Comparison of ENCODE assay signal across 8 cellular contexts in the genomic region with DNA sequence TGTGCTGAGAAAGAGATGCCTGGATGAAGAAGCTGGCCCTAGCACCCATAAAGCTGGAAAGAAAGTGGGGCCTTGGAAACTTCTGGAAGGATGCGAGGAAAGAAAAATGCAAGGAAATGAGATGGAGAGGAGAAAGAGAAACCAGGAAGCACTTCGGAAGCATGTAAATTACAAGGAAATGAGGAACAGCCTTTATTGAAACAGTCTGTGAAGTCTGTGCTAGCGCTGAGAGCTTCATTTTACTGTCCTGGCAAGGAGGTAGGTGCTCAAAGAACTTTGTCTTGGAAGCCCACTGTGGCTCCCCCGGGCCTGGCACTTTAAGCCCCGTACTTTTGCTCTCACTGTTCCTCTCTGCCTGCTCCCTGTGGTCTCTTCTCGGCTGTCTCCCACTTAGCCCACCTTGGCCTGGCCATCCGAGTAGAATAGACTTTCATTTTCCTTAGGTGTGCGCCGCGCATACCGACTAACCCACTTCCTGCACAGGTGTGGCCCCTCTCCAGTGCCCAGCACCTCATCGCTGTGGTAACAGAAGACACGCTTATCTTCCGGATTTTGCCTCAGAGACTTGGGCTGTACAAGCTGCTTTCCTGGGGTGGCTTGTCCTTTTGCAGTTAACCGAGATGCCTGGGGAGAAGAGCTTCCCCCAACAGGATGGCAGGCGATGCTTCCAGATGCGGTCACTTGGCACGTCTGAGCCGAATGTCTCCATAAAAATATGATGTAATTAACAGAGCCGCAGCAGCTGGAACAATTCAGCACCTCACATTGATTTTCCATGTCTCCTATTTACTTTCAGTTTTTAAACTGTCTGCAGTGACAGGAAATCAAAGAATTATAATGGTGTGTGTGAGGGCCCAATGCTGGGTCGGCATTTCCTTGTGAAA.
DNase-seq lines count a peak whose midpoint lies in the region; ATAC-seq, FAIRE-seq and TF ChIP-seq lines count a peak whose summit lies in the region.

No MANE protein-coding gene starts in this region.

- H3K27ac ChIP-seq in esophagus muscularis mucosa (replicated peaks in 1 of 4) (peak overlapping the region; percentile 54 to 59 (median 56)), small intestine (ENCODE audit: low read depth in 1 of 2, low read length in 1 of 2) (peak overlapping the region in 1 of 2 donors; percentile 82), endodermal cell (ENCODE audit: low read depth, low read length) (no peak overlapping the region)

- H3K4me1 ChIP-seq in esophagus muscularis mucosa (peaks cover 0 to 10% (median 6%) of the 10 kb centered on the region in 4 donors), small intestine (ENCODE audit: control insufficient read depth in 2 of 2, insufficient read depth in 1 of 2, low read depth in 1 of 2, low read length in 1 of 2) (peaks cover 0 to 7% of the 10 kb centered on the region in 2 donors), endodermal cell (ENCODE audit: control insufficient read depth, insufficient read depth, low read length) (no peaks in the 10 kb centered on the region)

- H3K4me1 Mint-ChIP-seq in endodermal cell, result no peaks in the 10 kb centered on the region

- no peak overlapping the region for H3K9ac ChIP-seq in endodermal cell (ENCODE audit: extremely low read depth, low read length, poor library complexity, severe bottlenecking)

- TF ChIP-seq POLR2A in GM18505 (IDR thresholded peaks at IDR 0.05; ENCODE audit: borderline replicate concordance, extremely low read depth, insufficient read depth, insufficient read length) (no peak), esophagus muscularis mucosa (IDR thresholded peaks at IDR 0.05; ENCODE audit: low read depth) (no peak)

- H3K27ac Mint-ChIP-seq in endodermal cell, result no peak overlapping the region

- ATAC-seq in GM18505 (IDR thresholded peaks at IDR 0.05; ENCODE audit: unreplicated experiment) (peak; percentile 76), HG02798 (IDR thresholded peaks at IDR 0.05; ENCODE audit: poor library complexity, unreplicated experiment) (peak; percentile 66)

- H3K9me3 Mint-ChIP-seq in endodermal cell, result no peaks in the 10 kb centered on the region

- DNase-seq in SW480 (ENCODE audit: low spot score) (peak; percentile 13), esophagus muscularis mucosa (ENCODE audit: extremely low spot score) (peak; percentile 91), small intestine (peak; percentile 33), Kasumi-1 (lab: John Stamatoyannopoulos, UW) (no peak), COLO829 (ENCODE audit: low spot score) (no peak), endodermal cell (no peak)

- H3K36me3 Mint-ChIP-seq in endodermal cell (ENCODE audit: low read depth), result no peaks in the 10 kb centered on the region

- TF ChIP-seq EP300 in esophagus muscularis mucosa (IDR thresholded peaks at IDR 0.05), result no peak

- H3K27me3 Mint-ChIP-seq in endodermal cell (ENCODE audit: insufficient read depth), result no peaks in the 10 kb centered on the region

- FAIRE-seq in small intestine (lab: Jason Lieb, UNC), result no peak

- WGBS in esophagus muscularis mucosa, result 49% methylated on average over 18 of the region's 21 CpGs
- WGBS in small intestine, 3 donors, result 12 to 25% (median 20%) methylated on average over 21 of the region's 21 CpGs
- 93 to 94% methylated on average over 17 to 21 of the region's 21 CpGs for WGBS in endodermal cell (ENCODE audit: insufficient coverage in 1 of 2, insufficient read length in 1 of 2), 2 experiments

- H3K9me3 ChIP-seq in esophagus muscularis mucosa (no peaks in the 10 kb centered on the region), small intestine (ENCODE audit: control insufficient read depth, low read depth) (no peaks in the 10 kb centered on the region), endodermal cell (ENCODE audit: control insufficient read depth, low read length) (no peaks in the 10 kb centered on the region)

- TF ChIP-seq CTCF in esophagus muscularis mucosa (IDR thresholded peaks at IDR 0.05) (no peak), endodermal cell (conservative IDR thresholded peaks at IDR 0.05) (no peak)

- no peak overlapping the region for H3K4me3 Mint-ChIP-seq in endodermal cell

- H3K36me3 ChIP-seq in esophagus muscularis mucosa (no peaks in the 10 kb centered on the region), small intestine (ENCODE audit: control insufficient read depth in 2 of 2, insufficient read depth in 2 of 2, low read length in 2 of 2) (no peaks in the 10 kb centered on the region), endodermal cell (ENCODE audit: control insufficient read depth, insufficient read depth, low read length) (no peaks in the 10 kb centered on the region)

- H3K27me3 ChIP-seq in esophagus muscularis mucosa (peaks cover 0 to 7% (median 0%) of the 10 kb centered on the region in 4 donors), small intestine (ENCODE audit: control insufficient read depth in 2 of 2, insufficient read depth in 2 of 2, low read length in 2 of 2) (no peaks in the 10 kb centered on the region), endodermal cell (ENCODE audit: control insufficient read depth, insufficient read depth, low read length, poor library complexity, severe bottlenecking) (no peaks in the 10 kb centered on the region)

- intact Hi-C loops in esophagus muscularis mucosa (cut with DNase I), result no loop called here

- H3K4me3 ChIP-seq in esophagus muscularis mucosa (peak overlapping the region; percentile 37 to 52 (median 42)), small intestine (ENCODE audit: low read depth in 1 of 2, low read length in 2 of 2) (peak overlapping the region in 1 of 2 donors; percentile 7), endodermal cell (ENCODE audit: low read length) (no peak overlapping the region)

Comparison
In these comparisons a context has a peak if more than half of its experiments do, and no peak if none do; other contexts are left out.
1. DNase-seq: peak in SW480 (single experiment), esophagus muscularis mucosa (single experiment) and small intestine (single experiment); none in Kasumi-1 (0 of 2), COLO829 (single experiment) and endodermal cell (single experiment).